In genomic region chr6:155623450-155624178, GRCh38 we compare ENCODE assay signal across 25 cellular contexts.
"Had no signal": no experiment of that assay in that cellular context is flagged by ENCODE, and none has a peak within 500 bp of the region (broad histone marks: within the 10 kb centered on the region; RNA-seq: fewer than 3 reads in every experiment).

No MANE protein-coding gene starts in this region.

- H3K27me3 Mint-ChIP-seq: activated B cell treated with CpG ODN at 0.5 μM for 24 hours; activated CD4-positive, alpha-beta memory T cell treated with anti-CD3 and anti-CD28 coated beads for 36 hours; activated CD4-positive, alpha-beta T cell treated with anti-CD3 and anti-CD28 coated beads, Interleukin-2, amount 10 ng/mL, durations not matched to agents 24 days and 14 days; central memory CD8-positive, alpha-beta T cell had no signal

- ATAC-seq: activated T-helper 17 cell treated with anti-CD3 and anti-CD28 coated beads, Interleukin-2, amount 50 U/mL, for 72 hours; PC-3 had no signal

- H3K36me3 Mint-ChIP-seq: activated CD4-positive, alpha-beta memory T cell treated with anti-CD3 and anti-CD28 coated beads for 36 hours; brain had no signal

- H3K4me3 Mint-ChIP-seq: activated B cell treated with CpG ODN at 0.5 μM for 24 hours; activated CD4-positive, alpha-beta memory T cell treated with anti-CD3 and anti-CD28 coated beads for 36 hours; activated CD4-positive, alpha-beta T cell treated with anti-CD3 and anti-CD28 coated beads, Interleukin-2, amount 10 ng/mL, durations not matched to agents 24 days and 14 days; activated naive CD4-positive, alpha-beta T cell treated with anti-CD3 and anti-CD28 coated beads for 36 hours; activated naive CD8-positive, alpha-beta T cell; activated T-helper 17 cell treated with anti-CD3 and anti-CD28 coated beads, Interleukin-2, amount 50 U/mL, for 72 hours; brain; central memory CD8-positive, alpha-beta T cell; T-helper 1 cell treated with Interleukin-12 subunit alpha and Interleukin-12 subunit beta and Interleukin-4 antibody, amounts not matched to agents 30 μg/mL and 1 μg/mL, for 36 hours had no signal

- H3K27ac Mint-ChIP-seq: activated B cell treated with CpG ODN at 0.5 μM for 24 hours; activated CD4-positive, alpha-beta memory T cell treated with anti-CD3 and anti-CD28 coated beads for 36 hours; activated CD4-positive, alpha-beta T cell treated with anti-CD3 and anti-CD28 coated beads, Interleukin-2, amount 10 ng/mL, durations not matched to agents 24 days and 14 days; activated naive CD4-positive, alpha-beta T cell treated with anti-CD3 and anti-CD28 coated beads for 36 hours; activated naive CD8-positive, alpha-beta T cell; brain; T-helper 1 cell treated with Interleukin-12 subunit alpha and Interleukin-12 subunit beta and Interleukin-4 antibody, amounts not matched to agents 30 μg/mL and 1 μg/mL, for 36 hours had no signal

- FAIRE-seq: astrocyte, RCC 7860 had no signal

- H3K4me1 Mint-ChIP-seq: central memory CD8-positive, alpha-beta T cell had no signal

- H3K9me3 Mint-ChIP-seq: activated B cell treated with CpG ODN at 0.5 μM for 24 hours; activated naive CD4-positive, alpha-beta T cell treated with anti-CD3 and anti-CD28 coated beads for 36 hours; brain; T-helper 1 cell treated with Interleukin-12 subunit alpha and Interleukin-12 subunit beta and Interleukin-4 antibody, amounts not matched to agents 30 μg/mL and 1 μg/mL, for 36 hours had no signal

- DNase-seq: activated B cell treated with CpG ODN at 0.5 μM for 24 hours; activated CD4-positive, alpha-beta memory T cell treated with anti-CD3 and anti-CD28 coated beads for 36 hours; activated CD4-positive, alpha-beta T cell treated with anti-CD3 and anti-CD28 coated beads for 1 hour; activated CD4-positive, alpha-beta T cell treated with anti-CD3 and anti-CD28 coated beads, Interleukin-2, amount 10 ng/mL, durations not matched to agents 24 days and 14 days; activated CD8-positive, alpha-beta memory T cell treated with anti-CD3 and anti-CD28 coated beads for 24 hours; activated gamma-delta T cell; activated naive CD4-positive, alpha-beta T cell treated with anti-CD3 and anti-CD28 coated beads for 36 hours; activated T-cell treated with anti-CD3 and anti-CD28 coated beads, Interleukin-2, amount 50 U/mL, for 48 hours; amygdala; Karpas-422; MM.1S; NCI-H1105; NCI-H1436; NCI-H1694 treated with DMSO at 0.1 percent for 48 hours; NCI-H2029 treated with DMSO at 0.1 percent for 48 hours; NCI-H510A treated with DMSO at 0.1 percent for 48 hours; PC-3; SHP77 had no signal
